Comparison of ENCODE assay signal across 14 cellular contexts in the genomic region with DNA sequence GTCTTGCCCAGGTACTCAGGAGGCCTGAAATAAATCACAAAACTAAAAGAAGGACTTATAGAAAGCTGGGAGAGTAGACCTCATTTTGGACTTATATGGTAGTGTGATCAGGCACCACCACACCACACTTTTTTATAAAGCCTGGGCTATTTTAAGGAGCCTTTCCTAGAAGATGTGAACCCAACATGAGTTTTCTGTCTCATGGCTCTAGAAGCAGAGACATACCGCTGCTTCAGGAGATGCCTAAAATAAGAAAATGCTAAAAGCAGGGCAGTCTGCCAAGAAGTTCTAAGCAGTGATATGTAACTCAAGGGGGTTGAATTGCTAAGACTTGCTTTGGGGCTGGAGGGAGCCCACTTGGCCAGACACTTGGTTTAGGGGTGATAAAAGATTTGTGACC. TPM values are rescaled to one million over a fixed set of nuclear protein-coding genes. Genes with fewer than 3 reads are reported as not detected.
A peak's percentile ranks its signal among the peaks of the same experiment; 100 is the strongest.
DNase-seq lines count a peak whose midpoint lies in the region; ATAC-seq and TF ChIP-seq lines count a peak whose summit lies in the region.
"Had no signal": no experiment of that assay in that cellular context is flagged by ENCODE, and none has a peak within 500 bp of the region (broad histone marks: within the 10 kb centered on the region; RNA-seq: fewer than 3 reads in every experiment).

No MANE protein-coding gene starts in this region.

- H3K36me3 ChIP-seq in heart right ventricle = peaks cover 0 to 50% (median 0%) of the 10 kb centered on the region in 9 donors
- no peaks in the 10 kb centered on the region for H3K36me3 ChIP-seq in mammary epithelial cell (ENCODE audit: insufficient read depth, low read length)
- H3K36me3 ChIP-seq in aorta (ENCODE audit: control insufficient read depth in 1 of 2, insufficient read depth in 2 of 2, low read length in 1 of 2) = peaks cover 0 to 3% of the 10 kb centered on the region in 2 donors

- H3K9me3 Mint-ChIP-seq in activated naive CD8-positive, alpha-beta T cell treated with anti-CD3 and anti-CD28 coated beads, Interleukin-2, amount 50 U/mL, for 24 hours = no peaks in the 10 kb centered on the region
- H3K9me3 Mint-ChIP-seq: neural crest cell had no signal

- H2AFZ ChIP-seq in mammary epithelial cell (ENCODE audit: low read depth, low read length) = no peak overlapping the region

- H4K20me1 ChIP-seq in mammary epithelial cell (ENCODE audit: insufficient read depth, low read length) = no peaks in the 10 kb centered on the region

- no peak for TF ChIP-seq CTCF in heart right ventricle (IDR thresholded peaks at IDR 0.05)
- TF ChIP-seq CTCF in mammary epithelial cell (conservative IDR thresholded peaks at IDR 0.05 in 1 of 2, IDR thresholded peaks at IDR 0.05 in 1 of 2; ENCODE audit: extremely low read depth in 1 of 2, insufficient read depth in 1 of 2, low read depth in 1 of 2, low read length in 2 of 2) = no peak

- DNase-seq in heart right ventricle (peak in 1 of 2 donors; percentile 30), cardiac septum (ENCODE audit: low spot score) (no peak), mammary epithelial cell (no peak), kidney tubule cell (ENCODE audit: low spot score) (peak; percentile 15), aorta (no peak), hepatic stellate cell (ENCODE audit: low spot score) (no peak), T-helper 17 cell (no peak)
- no peak for DNase-seq in activated naive CD8-positive, alpha-beta T cell treated with anti-CD3 and anti-CD28 coated beads, Interleukin-2, amount 50 U/mL, for 24 hours
- DNase-seq: activated CD8-positive, alpha-beta memory T cell treated with anti-CD3 and anti-CD28 coated beads, Interleukin-2, amount 10 ng/mL, durations not matched to agents 7 days and 5 days; central memory CD4-positive, alpha-beta T cell; NCI-H774; T-helper 2 cell; transverse colon had no signal

- peak in 7 of 8 donors; percentile 13 to 78 (median 53) for ATAC-seq in heart right ventricle
- peak; percentile 73 for ATAC-seq in aorta (ENCODE audit: low FRiP score)
- no peak for ATAC-seq in T-helper 17 cell
- no peak for ATAC-seq in activated naive CD8-positive, alpha-beta T cell treated with anti-CD3 and anti-CD28 coated beads, Interleukin-2, amount 50 U/mL, for 24 hours
- ATAC-seq: activated CD8-positive, alpha-beta memory T cell treated with anti-CD3 and anti-CD28 coated beads, Interleukin-2, amount 10 ng/mL, durations not matched to agents 7 days and 5 days had no signal

- peaks cover 0 to 19% (median 0%) of the 10 kb centered on the region in 9 donors for H3K4me1 ChIP-seq in heart right ventricle
- H3K4me1 ChIP-seq in mammary epithelial cell (ENCODE audit: insufficient read depth, low read length) = peaks cover 53% of the 10 kb centered on the region
- peaks cover 0 to 7% of the 10 kb centered on the region in 2 donors for H3K4me1 ChIP-seq in aorta (ENCODE audit: control insufficient read depth in 1 of 2, insufficient read depth in 2 of 2, low read length in 2 of 2)
- H3K4me1 ChIP-seq: transverse colon had no signal

- peak overlapping the region; percentile 64 for H3K4me2 ChIP-seq in mammary epithelial cell (ENCODE audit: insufficient read depth, low read depth, low read length)

- in situ Hi-C loops in mammary epithelial cell (cut with MboI; ENCODE audit: low sequenced_read_pairs in 2 of 2) = loop anchor here in 1 of 2 donors (10.0 kb wide), 1 partner anchor 167 kb away; no protein-coding TSS in a partner anchor

- no peaks in the 10 kb centered on the region for H3K27me3 ChIP-seq in heart right ventricle
- no peaks in the 10 kb centered on the region for H3K27me3 ChIP-seq in mammary epithelial cell (ENCODE audit: insufficient read depth, low read length)
- H3K27me3 ChIP-seq in aorta (ENCODE audit: control insufficient read depth in 1 of 2, insufficient read depth in 2 of 2, low read length in 1 of 2) = no peaks in the 10 kb centered on the region
- H3K27me3 ChIP-seq: transverse colon had no signal

- H3K27ac Mint-ChIP-seq in T-helper 17 cell = no peak overlapping the region
- H3K27ac Mint-ChIP-seq in activated naive CD8-positive, alpha-beta T cell treated with anti-CD3 and anti-CD28 coated beads, Interleukin-2, amount 50 U/mL, for 24 hours = no peak overlapping the region
- H3K27ac Mint-ChIP-seq: activated CD8-positive, alpha-beta memory T cell treated with anti-CD3 and anti-CD28 coated beads, Interleukin-2, amount 10 ng/mL, durations not matched to agents 7 days and 5 days had no signal

- no peak overlapping the region for H3K4me3 Mint-ChIP-seq in T-helper 17 cell
- no peak overlapping the region for H3K4me3 Mint-ChIP-seq in activated naive CD8-positive, alpha-beta T cell treated with anti-CD3 and anti-CD28 coated beads, Interleukin-2, amount 50 U/mL, for 24 hours
- H3K4me3 Mint-ChIP-seq: activated CD8-positive, alpha-beta memory T cell treated with anti-CD3 and anti-CD28 coated beads, Interleukin-2, amount 10 ng/mL, durations not matched to agents 7 days and 5 days; neural crest cell had no signal

- CTCF ChIA-PET in mammary epithelial cell (lab: Charles Lee; ENCODE audit: low non-redundant PET) = no interaction called here

- no TSS peak for BruUV-seq in mammary epithelial cell (replicated peaks; lab: Mats Ljungman, UMichigan)

- dilution Hi-C loops in mammary epithelial cell (cut with HindIII; ENCODE audit: low sequenced_read_pairs) = no loop called here

- WGBS in heart right ventricle, 2 donors = 51 to 56% methylated on average over 1 of the region's 1 CpG
- WGBS in mammary epithelial cell (ENCODE audit: low coverage, missing lambda C conversion rate) = 0% methylated on average over 1 of the region's 1 CpG
- WGBS in aorta, 2 donors = 9 to 10% methylated on average over 1 of the region's 1 CpG

- no peaks in the 10 kb centered on the region for H3K27me3 Mint-ChIP-seq in T-helper 17 cell
- no peaks in the 10 kb centered on the region for H3K27me3 Mint-ChIP-seq in activated naive CD8-positive, alpha-beta T cell treated with anti-CD3 and anti-CD28 coated beads, Interleukin-2, amount 50 U/mL, for 24 hours
- H3K27me3 Mint-ChIP-seq: activated CD8-positive, alpha-beta memory T cell treated with anti-CD3 and anti-CD28 coated beads, Interleukin-2, amount 10 ng/mL, durations not matched to agents 7 days and 5 days had no signal

- H3K9me3 ChIP-seq in heart right ventricle = no peaks in the 10 kb centered on the region
- H3K9me3 ChIP-seq in mammary epithelial cell (replicated peaks; ENCODE audit: insufficient read depth, low read length) = no peaks in the 10 kb centered on the region
- H3K9me3 ChIP-seq in aorta (ENCODE audit: control insufficient read depth, low read length) = no peaks in the 10 kb centered on the region
- no peaks in the 10 kb centered on the region for H3K9me3 ChIP-seq in T-helper 17 cell (ENCODE audit: control insufficient read depth, low read length, poor library complexity, severe bottlenecking)
- H3K9me3 ChIP-seq: transverse colon had no signal

- H3K4me1 Mint-ChIP-seq in T-helper 17 cell = no peaks in the 10 kb centered on the region
- peaks cover 28% of the 10 kb centered on the region for H3K4me1 Mint-ChIP-seq in activated naive CD8-positive, alpha-beta T cell treated with anti-CD3 and anti-CD28 coated beads, Interleukin-2, amount 50 U/mL, for 24 hours
- H3K4me1 Mint-ChIP-seq: neural crest cell had no signal

- H3K4me3 ChIP-seq in heart right ventricle (no peak overlapping the region), mammary epithelial cell (replicated peaks in 1 of 3; ENCODE audit: insufficient read depth in 1 of 3, low read depth in 2 of 3, low read length in 3 of 3) (no peak overlapping the region), aorta (ENCODE audit: low read length in 2 of 2) (no peak overlapping the region)
- H3K4me3 ChIP-seq: transverse colon had no signal

- peak overlapping the region; percentile 53 for H3K9ac ChIP-seq in mammary epithelial cell (ENCODE audit: insufficient read depth, low read length)

- H3K27ac ChIP-seq in heart right ventricle (peak overlapping the region in 8 of 10 donors; percentile 8 to 69 (median 38)), mammary epithelial cell (ENCODE audit: insufficient read depth, low read depth, low read length) (peak overlapping the region; percentile 92), aorta (ENCODE audit: low read depth in 1 of 2, low read length in 2 of 2) (peak overlapping the region; percentile 32 to 73)
- H3K27ac ChIP-seq: transverse colon had no signal

- intact Hi-C loops in heart right ventricle (cut with DNase I) = no loop called here
- intact Hi-C loops in cardiac septum (cut with DNase I) = no loop called here
- intact Hi-C loops in mammary epithelial cell (cut with micrococcal nuclease) = loop anchor here (1.0 to 2.0 kb wide), 3 partner anchors 49 to 166 kb away; a partner anchor contains a TSS
- intact Hi-C loops in aorta (cut with DNase I) = loop anchor here (2.0 to 5.0 kb wide), 6 partner anchors 60 to 165 kb away; a partner anchor contains a TSS

- H3K36me3 Mint-ChIP-seq in T-helper 17 cell (ENCODE audit: low read depth) = no peaks in the 10 kb centered on the region
- H3K36me3 Mint-ChIP-seq in activated naive CD8-positive, alpha-beta T cell treated with anti-CD3 and anti-CD28 coated beads, Interleukin-2, amount 50 U/mL, for 24 hours (ENCODE audit: low read depth) = peaks cover 5% of the 10 kb centered on the region

- H3K79me2 ChIP-seq in mammary epithelial cell (ENCODE audit: insufficient read depth, low read length) = no peaks in the 10 kb centered on the region

RNA-seq across cellular contexts. Expression of a gene that starts 49.6 kb away (rescaled TPM):
- total RNA-seq in heart right ventricle = 10 to 100 TPM in 4 of 10 donors, 1 to 10 TPM in 6; 6.9 to 15.1 (median 8.9) TPM
- polyA plus RNA-seq in heart right ventricle = 1 to 10 TPM; 3.7 to 9.5 TPM
- total RNA-seq in cardiac septum = 10.4 TPM
- total RNA-seq in mammary epithelial cell = 10 to 100 TPM; 31.4 to 87.7 TPM
- polyA plus RNA-seq in mammary epithelial cell = 37.6 TPM
- polyA minus RNA-seq in mammary epithelial cell = 22.4 TPM
- 10 to 100 TPM; 26.5 to 35.8 TPM for total RNA-seq in aorta
- polyA plus RNA-seq in aorta = 10 to 100 TPM; 23.3 to 30.4 TPM
- total RNA-seq in T-helper 17 cell = 10 to 100 TPM; 13.1 to 15.3 TPM

Comparison
In these comparisons a context has a peak if more than half of its experiments do, and no peak if none do; other contexts are left out.
1. ATAC-seq: peak in heart right ventricle (7 of 8) and aorta (single experiment); none in T-helper 17 cell (single experiment) and activated naive CD8-positive, alpha-beta T cell treated with anti-CD3 and anti-CD28 coated beads, Interleukin-2, amount 50 U/mL, for 24 hours (single experiment).
2. H3K27ac ChIP-seq: peak in every context shown above with its lines; median percentile 92 in mammary epithelial cell; 52 in aorta; 38 in heart right ventricle.
3. intact Hi-C loops: an anchor here in mammary epithelial cell (1.0 to 2.0 kb wide) and aorta (2.0 to 5.0 kb wide); none called in heart right ventricle and cardiac septum.